Comparison of ENCODE assay signal across 11 cellular contexts in genomic region chr11:33633251-33634003, GRCh38.
DNase-seq lines count a peak whose midpoint lies in the region; ATAC-seq and TF ChIP-seq lines count a peak whose summit lies in the region.
"Had no signal": no experiment of that assay in that cellular context is flagged by ENCODE, and none has a peak within 500 bp of the region (broad histone marks: within the 10 kb centered on the region; RNA-seq: fewer than 3 reads in every experiment).

No MANE protein-coding gene starts in this region.

- H4K5ac ChIP-seq in mesendoderm (ENCODE audit: low read length) = no peak overlapping the region

- no peak overlapping the region for H3K23ac ChIP-seq in mesendoderm (ENCODE audit: low read length)

- H3K9me3 ChIP-seq in GM23248 (ENCODE audit: low read depth) = no peaks in the 10 kb centered on the region

- ATAC-seq in GM18870 (IDR thresholded peaks at IDR 0.05; ENCODE audit: unreplicated experiment) = no peak

- no peaks in the 10 kb centered on the region for H3K27me3 ChIP-seq in GM23248 (replicated peaks; ENCODE audit: insufficient read depth)
- no peaks in the 10 kb centered on the region for H3K27me3 ChIP-seq in mesendoderm (ENCODE audit: insufficient read depth, low read length, poor library complexity)

- no peak overlapping the region for H4K8ac ChIP-seq in mesendoderm (ENCODE audit: low read depth, low read length)

- no peak overlapping the region for H3K18ac ChIP-seq in mesendoderm (ENCODE audit: low read length)

- no peaks in the 10 kb centered on the region for H3K79me1 ChIP-seq in mesendoderm (ENCODE audit: low read length)

- H3K4me1 ChIP-seq in GM23248 (ENCODE audit: insufficient read depth) = peaks cover 48% of the 10 kb centered on the region
- H3K4me1 ChIP-seq in mesendoderm (ENCODE audit: control insufficient read depth, low read depth, low read length) = no peaks in the 10 kb centered on the region

- DNase-seq in GM23248 (peak; percentile 91), NCI-H2107 (lab: John Stamatoyannopoulos, UW) (peak; percentile 72), astrocyte of the spinal cord (ENCODE audit: low read depth, low spot score) (peak; percentile 86), mesendoderm (peak; percentile 71), UCSD-AML1 (lab: John Stamatoyannopoulos, UW; ENCODE audit: unreplicated experiment) (no peak), 8988T (no peak)
- DNase-seq in activated CD8-positive, alpha-beta memory T cell treated with anti-CD3 and anti-CD28 coated beads for 24 hours = no peak
- DNase-seq: cerebellar nuclear complex; MV-4-11; stimulated activated CD4-positive, alpha-beta T cell treated with anti-CD3 and anti-CD28 coated beads, Interleukin-2, amount 100 ng/mL, for 24 hours had no signal

- no peaks in the 10 kb centered on the region for H3K9me2 ChIP-seq in GM23248 (ENCODE audit: insufficient read depth)

- H3K9ac ChIP-seq in GM23248 = peak overlapping the region; percentile 49
- no peak overlapping the region for H3K9ac ChIP-seq in mesendoderm (ENCODE audit: low read length)

- H3K4ac ChIP-seq in mesendoderm (ENCODE audit: low read depth, low read length) = no peak overlapping the region

- in situ Hi-C loops in GM23248 (cut with MboI) (no loop called here), astrocyte of the spinal cord (cut with HindIII; ENCODE audit: low sequenced_read_pairs) (no loop called here)

- H2BK15ac ChIP-seq in mesendoderm (replicated peaks; ENCODE audit: low read depth) = no peak overlapping the region

- H2BK120ac ChIP-seq in mesendoderm (ENCODE audit: low read depth, low read length) = no peak overlapping the region

- H2BK5ac ChIP-seq in mesendoderm (ENCODE audit: low read length) = no peak overlapping the region

- H3K4me3 ChIP-seq in GM23248 = 0 out of 2 replicates have a peak overlapping the region, but pooled peaks have one; percentile 11
- H3K4me3 ChIP-seq in astrocyte of the spinal cord (ENCODE audit: low read depth, low read length) = no peak overlapping the region
- H3K4me3 ChIP-seq in mesendoderm (ENCODE audit: low read length) = no peak overlapping the region

- H3K4me2 ChIP-seq in GM23248 (ENCODE audit: unreplicated experiment) = peak overlapping the region; percentile 50
- H3K4me2 ChIP-seq in mesendoderm (ENCODE audit: low read length) = no peak overlapping the region

- H3K27ac ChIP-seq in GM23248 (peak overlapping the region; percentile 75), mesendoderm (ENCODE audit: low read depth, low read length) (no peak overlapping the region)

- H4K20me1 ChIP-seq in GM23248 (ENCODE audit: insufficient read depth) = no peaks in the 10 kb centered on the region

- H3F3A ChIP-seq in GM23248 (ENCODE audit: insufficient read depth) = peaks cover 55% of the 10 kb centered on the region

- H2AK5ac ChIP-seq in mesendoderm (ENCODE audit: low read length) = no peak overlapping the region

- no peaks in the 10 kb centered on the region for H3K36me3 ChIP-seq in GM23248 (ENCODE audit: low read depth)
- H3K36me3 ChIP-seq in mesendoderm (ENCODE audit: control insufficient read depth, insufficient read depth, low read length) = no peaks in the 10 kb centered on the region

- H2AFZ ChIP-seq in GM23248 = 0 out of 2 replicates have a peak overlapping the region, but pooled peaks have one; percentile 2

- no peaks in the 10 kb centered on the region for H3K79me2 ChIP-seq in GM23248 (ENCODE audit: insufficient read depth)
- H3K79me2 ChIP-seq in mesendoderm (ENCODE audit: control insufficient read depth, insufficient read depth, low read length) = no peaks in the 10 kb centered on the region

- TF ChIP-seq CTCF in astrocyte of the spinal cord (IDR thresholded peaks at IDR 0.05; ENCODE audit: low read depth, low read length) = no peak

- no peak overlapping the region for H3K56ac ChIP-seq in mesendoderm (ENCODE audit: low read length)

- 36% methylated on average over 15 of the region's 15 CpGs for WGBS in GM23248 (ENCODE audit: low coverage in 1 of 2, low lambda C conversion rate in 2 of 2, missing lambda C conversion rate in 2 of 2), 2 experiments
- no CpG with 5 or more reads among the region's 15 CpGs for WGBS in mesendoderm (ENCODE audit: extremely low coverage, insufficient coverage, low lambda C conversion rate)

Comparison
In these comparisons a context has a peak if more than half of its experiments do, and no peak if none do; other contexts are left out.
1. DNase-seq: peak in GM23248 (single experiment), NCI-H2107 (single experiment), astrocyte of the spinal cord (single experiment) and mesendoderm (single experiment); none in UCSD-AML1 (single experiment), activated CD8-positive, alpha-beta memory T cell treated with anti-CD3 and anti-CD28 coated beads for 24 hours (single experiment) and 8988T (single experiment).